6 cellular contexts compared by ENCODE assay signal in genomic region chr17:18256776-18257175, GRCh38. TPM values are rescaled to one million over a fixed set of nuclear protein-coding genes. Genes with fewer than 3 reads are reported as not detected.
DNase-seq lines count a peak whose midpoint lies in the region; ATAC-seq and TF ChIP-seq lines count a peak whose summit lies in the region.

No MANE protein-coding gene starts in this region.

- CTCF ChIA-PET in OCI-LY7 (lab: Charles Lee; ENCODE audit: unreplicated experiment): no interaction called here

- no peak for ATAC-seq in GM21526 (IDR thresholded peaks at IDR 0.05; ENCODE audit: low FRiP score, unreplicated experiment)

- no peak for TF ChIP-seq CTCF in 22Rv1 (IDR thresholded peaks at IDR 0.05)
- TF ChIP-seq CTCF in OCI-LY7 (conservative IDR thresholded peaks at IDR 0.05; ENCODE audit: low read length): no peak
- no peak for TF ChIP-seq CTCF in hepatocyte (IDR thresholded peaks at IDR 0.05; ENCODE audit: poor library complexity)

- intact Hi-C loops in OCI-LY7 (cut with micrococcal nuclease; ENCODE audit: unreplicated experiment): loop anchor here (5.0 kb wide), 1 partner anchor 106 kb away; the partner anchor contains the start of gene SHMT1

- H2AFZ ChIP-seq in OCI-LY7 (ENCODE audit: low read length) (no peak overlapping the region), hepatocyte (no peak overlapping the region)

- peak overlapping the region; percentile 87; the same call in 1 of the 2 replicates for H3K27ac ChIP-seq in 22Rv1
- no peak overlapping the region for H3K27ac ChIP-seq in OCI-LY7 (ENCODE audit: low read depth, low read length, poor library complexity, severe bottlenecking)
- peak overlapping the region; percentile 100 for H3K27ac ChIP-seq in hepatocyte

- H3K79me2 ChIP-seq in OCI-LY7 (ENCODE audit: insufficient read depth, low read depth, low read length) (peaks cover 15% of the 10 kb centered on the region; the same call in 1 of the 2 replicates), hepatocyte (peaks cover 40% of the 10 kb centered on the region)

- POLR2A ChIA-PET in OCI-LY7 (lab: Charles Lee): interaction anchor here (0.6 kb wide), 1 partner anchor 80 kb away, joined by 4 read pairs; no protein-coding TSS in a partner anchor

- H3K9me3 ChIP-seq in OCI-LY7 (ENCODE audit: low read length): no peaks in the 10 kb centered on the region
- H3K9me3 ChIP-seq in hepatocyte (ENCODE audit: low read depth): no peaks in the 10 kb centered on the region

- H3K36me3 ChIP-seq in OCI-LY7 (ENCODE audit: insufficient read depth, low read length): peaks cover 43% of the 10 kb centered on the region
- H3K36me3 ChIP-seq in hepatocyte (replicated peaks; ENCODE audit: insufficient read depth, low read depth): no peaks in the 10 kb centered on the region

- H3K27me3 ChIP-seq in hepatocyte: no peaks in the 10 kb centered on the region

- H3K4me1 ChIP-seq in OCI-LY7 (ENCODE audit: insufficient read depth, low read length, poor library complexity, severe bottlenecking) (peaks cover 32% of the 10 kb centered on the region), hepatocyte (ENCODE audit: insufficient read depth) (peaks cover 21% of the 10 kb centered on the region)

- H3K4me2 ChIP-seq in OCI-LY7 (ENCODE audit: low read length): peak overlapping the region; percentile 64
- H3K4me2 ChIP-seq in hepatocyte: peak overlapping the region; percentile 93

- no TSS peak for BruUV-seq in OCI-LY7 (replicated peaks; lab: Mats Ljungman, UMichigan)

- H4K20me1 ChIP-seq in OCI-LY7 (ENCODE audit: insufficient read depth, low read length): no peaks in the 10 kb centered on the region
- H4K20me1 ChIP-seq in hepatocyte (ENCODE audit: insufficient read depth, poor library complexity, severe bottlenecking): peaks cover 20% of the 10 kb centered on the region

- WGBS in hepatocyte (ENCODE audit: low lambda C conversion rate, missing lambda C conversion rate): 92% methylated on average over 7 of the region's 7 CpGs

- H3K9me2 ChIP-seq in OCI-LY7 (ENCODE audit: insufficient read depth, low read length) (no peaks in the 10 kb centered on the region), hepatocyte (replicated peaks; ENCODE audit: insufficient read depth) (no peaks in the 10 kb centered on the region)

- H3K4me3 ChIP-seq in OCI-LY7 (ENCODE audit: low read depth, low read length, poor library complexity, severe bottlenecking) (peak overlapping the region; percentile 89), hepatocyte (no peak overlapping the region)

- DNase-seq in OCI-LY7 (ENCODE audit: low spot score): no peak
- DNase-seq in hepatocyte (ENCODE audit: low spot score): no peak
- DNase-seq in SKM-1 treated with dmso at 0.1 percent for 144 hours (lab: John Stamatoyannopoulos, UW; ENCODE audit: unreplicated experiment): no peak
- no peak for DNase-seq in NCI-H2171 treated with DMSO at 0.1 percent for 48 hours (lab: John Stamatoyannopoulos, UW)

RNA-seq across cellular contexts. Expression of gene FLII, which starts 1.8 kb away (rescaled TPM):
- total RNA-seq in OCI-LY7 (2014; rRNA removed; shearing (Covaris generic)): 141 and 155 TPM in 2 replicates
- total RNA-seq in OCI-LY7 (2022) (219 and 235 TPM in 2 replicates), hepatocyte (110 and 142 TPM in 2 replicates)
- 188 and 210 TPM in 2 replicates for polyA plus RNA-seq in hepatocyte

RNA-seq across cellular contexts. Expression of gene MIEF2, which starts 3.7 kb away (rescaled TPM):
- 7.6 and 7.9 TPM in 2 replicates for total RNA-seq in OCI-LY7 (2014; rRNA removed; shearing (Covaris generic))
- total RNA-seq in OCI-LY7 (2022) (11.8 and 12.7 TPM in 2 replicates), hepatocyte (29.3 and 30.7 TPM in 2 replicates)
- 20.5 and 21.0 TPM in 2 replicates for polyA plus RNA-seq in hepatocyte

RNA-seq across cellular contexts. Expression of gene LLGL1, which starts 31.3 kb away (rescaled TPM):
- total RNA-seq in OCI-LY7 (2014; rRNA removed; shearing (Covaris generic)): 11.9 and 14.1 TPM in 2 replicates
- total RNA-seq in OCI-LY7 (2022): 19.9 and 20.8 TPM in 2 replicates
- 46.0 and 51.9 TPM in 2 replicates for total RNA-seq in hepatocyte
- polyA plus RNA-seq in hepatocyte: 5.4 and 7.1 TPM in 2 replicates

RNA-seq across cellular contexts. Expression of gene TOP3A, which starts 58.0 kb away (rescaled TPM):
- total RNA-seq in OCI-LY7 (2014; rRNA removed; shearing (Covaris generic)): 48.3 and 48.5 TPM in 2 replicates
- total RNA-seq in OCI-LY7 (2022) (63.0 and 64.4 TPM in 2 replicates), hepatocyte (24.3 and 28.2 TPM in 2 replicates)
- 15.5 and 22.5 TPM in 2 replicates for polyA plus RNA-seq in hepatocyte

RNA-seq across cellular contexts. Expression of gene SMCR8, which starts 58.3 kb away (rescaled TPM):
- 11.1 and 11.8 TPM in 2 replicates for total RNA-seq in OCI-LY7 (2014; rRNA removed; shearing (Covaris generic))
- 16.1 and 16.3 TPM in 2 replicates for total RNA-seq in OCI-LY7 (2022)
- total RNA-seq in hepatocyte: 13.8 and 17.7 TPM in 2 replicates
- polyA plus RNA-seq in hepatocyte: 3.8 TPM in 2 replicates
